ENCODE assay signal across 19 cellular contexts in the genomic region with DNA sequence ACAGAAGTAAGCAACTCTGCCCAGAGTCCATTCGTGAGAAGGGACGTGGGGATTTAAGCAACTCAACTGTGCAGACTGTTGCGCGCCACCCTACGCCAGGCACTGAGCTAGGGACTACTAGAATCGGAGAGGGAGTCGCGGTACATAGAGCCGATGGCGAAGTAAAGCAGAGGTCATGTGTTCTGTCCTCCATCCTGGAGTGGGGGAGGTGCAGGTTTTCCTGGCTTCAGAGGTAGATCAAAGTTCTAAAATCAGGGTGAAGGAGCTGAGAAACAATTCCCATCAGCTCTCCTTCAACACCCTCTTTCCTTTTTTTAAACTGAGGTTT. TPM values are rescaled to one million over a fixed set of nuclear protein-coding genes. Genes with fewer than 3 reads are reported as not detected.
DNase-seq lines count a peak whose midpoint lies in the region; ATAC-seq and TF ChIP-seq lines count a peak whose summit lies in the region.
"Had no signal": no experiment of that assay in that cellular context is flagged by ENCODE, and none has a peak within 500 bp of the region (broad histone marks: within the 10 kb centered on the region; RNA-seq: fewer than 3 reads in every experiment).

No MANE protein-coding gene starts in this region.

- H3K4me1 ChIP-seq in H9 (ENCODE audit: insufficient read depth, low read length) (no peaks in the 10 kb centered on the region), colonic mucosa (no peaks in the 10 kb centered on the region)
- H3K4me1 ChIP-seq: uterus had no signal

- H3K9ac ChIP-seq in H9 (ENCODE audit: extremely low read depth, insufficient read length, low read length) (no peak overlapping the region), colonic mucosa (ENCODE audit: low read depth in 2 of 2, low read length in 2 of 2) (peak overlapping the region in 1 of 2 donors; percentile 23)

- no peak overlapping the region for H3K4ac ChIP-seq in H9 (ENCODE audit: low read depth, low read length)

- H2AFZ ChIP-seq in H9 (ENCODE audit: low read length), result no peak overlapping the region

- WGBS in H9 (ENCODE audit: extremely low coverage, insufficient read length, low lambda C conversion rate), result no CpG with 5 or more reads among the region's 10 CpGs

- H3K9me3 Mint-ChIP-seq in H9 (no peaks in the 10 kb centered on the region), T-cell (no peaks in the 10 kb centered on the region)
- no peaks in the 10 kb centered on the region for H3K9me3 Mint-ChIP-seq in stimulated activated effector memory CD8-positive, alpha-beta T cell treated with anti-CD3 and anti-CD28 coated beads, Interleukin-12 subunit alpha, Interleukin-12 subunit beta, amount 100 ng/mL, for 72 hours
- H3K9me3 Mint-ChIP-seq: activated T-helper 2 cell treated with anti-CD3 and anti-CD28 coated beads, Interferon-gamma antibody, Interleukin-2, Interleukin-4, amounts not matched to agents 10 μg/mL and 5 μg/mL and 100 μg/mL, durations not matched to agents 14 hours and 24 hours and 36 hours; neural crest cell; stimulated activated memory B cell treated with anti-CD40 and anti-IgM and Interleukin-4, amounts not matched to agents 10 μg/mL and 1 μg/mL and 100 μg/mL, for 72 hours; T-helper 1 cell treated with Interleukin-12 subunit alpha and Interleukin-12 subunit beta and Interleukin-4 antibody, amounts not matched to agents 30 μg/mL and 1 μg/mL, for 36 hours had no signal

- no peaks in the 10 kb centered on the region for H4K20me1 ChIP-seq in H9 (ENCODE audit: control insufficient read depth, insufficient read depth, insufficient read length)

- no peak overlapping the region; a peak in 1 of 7 replicates for H3K27ac Mint-ChIP-seq in H9
- no peak overlapping the region for H3K27ac Mint-ChIP-seq in T-cell
- no peak overlapping the region for H3K27ac Mint-ChIP-seq in stimulated activated effector memory CD8-positive, alpha-beta T cell treated with anti-CD3 and anti-CD28 coated beads, Interleukin-12 subunit alpha, Interleukin-12 subunit beta, amount 100 ng/mL, for 72 hours
- H3K27ac Mint-ChIP-seq: activated T-helper 2 cell treated with anti-CD3 and anti-CD28 coated beads, Interferon-gamma antibody, Interleukin-2, Interleukin-4, amounts not matched to agents 10 μg/mL and 5 μg/mL and 100 μg/mL, durations not matched to agents 14 hours and 24 hours and 36 hours; stimulated activated memory B cell treated with anti-CD40 and anti-IgM and Interleukin-4, amounts not matched to agents 10 μg/mL and 1 μg/mL and 100 μg/mL, for 72 hours; T-helper 1 cell treated with Interleukin-12 subunit alpha and Interleukin-12 subunit beta and Interleukin-4 antibody, amounts not matched to agents 30 μg/mL and 1 μg/mL, for 36 hours had no signal

- H4K5ac ChIP-seq in H9 (ENCODE audit: insufficient read length, low read depth, low read length), result no peak overlapping the region

- H4K91ac ChIP-seq in H9 (ENCODE audit: insufficient read length, low read depth, low read length), result no peak overlapping the region

- peak; percentile 40 for DNase-seq in H9
- peak; percentile 25 for DNase-seq in colonic mucosa
- DNase-seq in left lobe of liver (ENCODE audit: low spot score), result peak; percentile 55
- peak; percentile 60 for DNase-seq in retinal pigment epithelial cell (ENCODE audit: low read depth)
- DNase-seq in posterior cingulate gyrus, result no peak
- no peak for DNase-seq in T-cell
- DNase-seq in SHP77 (lab: John Stamatoyannopoulos, UW), result no peak
- no peak for DNase-seq in stimulated activated effector memory CD8-positive, alpha-beta T cell treated with anti-CD3 and anti-CD28 coated beads, Interleukin-12 subunit alpha, Interleukin-12 subunit beta, amount 100 ng/mL, for 72 hours (ENCODE audit: low spot score in 2 of 2)
- DNase-seq: activated CD4-positive, CD25-positive, alpha-beta regulatory T cell; activated CD8-positive, alpha-beta memory T cell treated with anti-CD3 and anti-CD28 coated beads for 24 hours; COR-L47; cortex of kidney; NCI-H1092; uterus had no signal

- no peak overlapping the region for H4K8ac ChIP-seq in H9 (replicated peaks; ENCODE audit: insufficient read length, low read depth, low read length)

- H3K14ac ChIP-seq in H9 (ENCODE audit: insufficient read depth, low read length), result no peak overlapping the region; the same call in 1 of the 2 replicates

- intact Hi-C loops in colonic mucosa (cut with DNase I), result loop anchor here (5.0 to 10.0 kb wide), 2 partner anchors 405 to 528 kb away; no protein-coding TSS in a partner anchor
- intact Hi-C loops in posterior cingulate gyrus (cut with DNase I), result loop anchor here (2.0 kb wide), 1 partner anchor 404 kb away; no protein-coding TSS in a partner anchor

- no peak overlapping the region for H2BK15ac ChIP-seq in H9 (ENCODE audit: low read depth, low read length)

- H3K27me3 ChIP-seq in H9 (ENCODE audit: insufficient read depth, low read length) (no peaks in the 10 kb centered on the region), colonic mucosa (no peaks in the 10 kb centered on the region)
- H3K27me3 ChIP-seq: uterus had no signal

- H2BK12ac ChIP-seq in H9 (ENCODE audit: insufficient read length, low read depth, low read length), result no peak overlapping the region

- H3K9me3 ChIP-seq in H9 (ENCODE audit: control insufficient read depth, low read depth, low read length), result no peaks in the 10 kb centered on the region
- H3K9me3 ChIP-seq in colonic mucosa, result no peaks in the 10 kb centered on the region
- H3K9me3 ChIP-seq: uterus had no signal

- no peak overlapping the region for H2AK5ac ChIP-seq in H9 (ENCODE audit: insufficient read length, low read length)

- CTCF ChIA-PET in T-cell (lab: Charles Lee), result interaction anchor here (1.0 to 1.6 kb wide), 6 partner anchors 8 to 404 kb away, joined by 3 to 16 read pairs (median 5); no protein-coding TSS in a partner anchor

- H2BK120ac ChIP-seq in H9 (ENCODE audit: low read depth, low read length, poor library complexity, severe bottlenecking), result no peak overlapping the region

- no peak overlapping the region for H2BK5ac ChIP-seq in H9 (ENCODE audit: insufficient read length, low read length)

- POLR2A ChIA-PET in T-cell (lab: Charles Lee), result no interaction called here

- H3K36me3 ChIP-seq in colonic mucosa, result no peaks in the 10 kb centered on the region
- H3K36me3 ChIP-seq: uterus had no signal

- no peak overlapping the region for H3K56ac ChIP-seq in H9 (ENCODE audit: insufficient read length, low read depth, low read length)

- no peak overlapping the region for H3K23ac ChIP-seq in H9 (ENCODE audit: insufficient read length, low read depth, low read length)

- H3K4me3 Mint-ChIP-seq in H9 (no peak overlapping the region), T-cell (peak overlapping the region in 1 of 3 donors; percentile 16)
- H3K4me3 Mint-ChIP-seq in stimulated activated effector memory CD8-positive, alpha-beta T cell treated with anti-CD3 and anti-CD28 coated beads, Interleukin-12 subunit alpha, Interleukin-12 subunit beta, amount 100 ng/mL, for 72 hours, result no peak overlapping the region
- H3K4me3 Mint-ChIP-seq: neural crest cell; stimulated activated memory B cell treated with anti-CD40 and anti-IgM and Interleukin-4, amounts not matched to agents 10 μg/mL and 1 μg/mL and 100 μg/mL, for 72 hours; T-helper 1 cell treated with Interleukin-12 subunit alpha and Interleukin-12 subunit beta and Interleukin-4 antibody, amounts not matched to agents 30 μg/mL and 1 μg/mL, for 36 hours had no signal

- no peak overlapping the region for H3K18ac ChIP-seq in H9 (ENCODE audit: insufficient read length, low read depth, low read length)

- no peak overlapping the region for H2BK20ac ChIP-seq in H9 (ENCODE audit: low read depth, low read length, poor library complexity, severe bottlenecking)

- H3T11ph ChIP-seq in H9 (ENCODE audit: low read length), result no peak overlapping the region

- H3K4me3 ChIP-seq in colonic mucosa, result peak overlapping the region; percentile 9
- peak overlapping the region; percentile 40 for H3K4me3 ChIP-seq in retinal pigment epithelial cell (ENCODE audit: low read length)
- H3K4me3 ChIP-seq: lung, uterus had no signal

- no peak for TF ChIP-seq CTCF in H9 (conservative IDR thresholded peaks at IDR 0.05)
- no peak for TF ChIP-seq CTCF in colonic mucosa (IDR thresholded peaks at IDR 0.05)
- no peak for TF ChIP-seq CTCF in retinal pigment epithelial cell (conservative IDR thresholded peaks at IDR 0.05; ENCODE audit: low read depth, low read length)

- no peaks in the 10 kb centered on the region for H3K79me2 ChIP-seq in H9 (ENCODE audit: insufficient read depth, low read length)

- ATAC-seq in left lobe of liver (peak; percentile 83), T-cell (replicated peaks in 1 of 4) (no peak)
- ATAC-seq in stimulated activated effector memory CD8-positive, alpha-beta T cell treated with anti-CD3 and anti-CD28 coated beads, Interleukin-12 subunit alpha, Interleukin-12 subunit beta, amount 100 ng/mL, for 72 hours, result no peak
- ATAC-seq: stimulated activated memory B cell treated with anti-CD40 and anti-IgM and Interleukin-4, amounts not matched to agents 10 μg/mL and 1 μg/mL and 100 μg/mL, for 72 hours had no signal

- peaks cover 3% of the 10 kb centered on the region for H3K27me3 Mint-ChIP-seq in H9 (ENCODE audit: low read depth)
- no peaks in the 10 kb centered on the region for H3K27me3 Mint-ChIP-seq in T-cell
- H3K27me3 Mint-ChIP-seq: stimulated activated memory B cell treated with anti-CD40 and anti-IgM and Interleukin-4, amounts not matched to agents 10 μg/mL and 1 μg/mL and 100 μg/mL, for 72 hours had no signal

- H3K36me3 Mint-ChIP-seq in H9 (ENCODE audit: insufficient read depth in 1 of 3, low read depth in 3 of 3) (no peaks in the 10 kb centered on the region; a peak in 1 of 7 replicates), T-cell (peaks cover 13% of the 10 kb centered on the region)
- H3K36me3 Mint-ChIP-seq in stimulated activated effector memory CD8-positive, alpha-beta T cell treated with anti-CD3 and anti-CD28 coated beads, Interleukin-12 subunit alpha, Interleukin-12 subunit beta, amount 100 ng/mL, for 72 hours, result no peaks in the 10 kb centered on the region

- no peaks in the 10 kb centered on the region for H3K79me1 ChIP-seq in H9 (ENCODE audit: insufficient read depth, low read depth, low read length, poor library complexity, severe bottlenecking)

- peaks cover 8 to 13% of the 10 kb centered on the region in 2 experiments; a peak in 3 of 4 replicates for H3K4me1 Mint-ChIP-seq in H9
- H3K4me1 Mint-ChIP-seq in T-cell, result peaks cover 0 to 5% (median 0%) of the 10 kb centered on the region in 3 donors
- no peaks in the 10 kb centered on the region for H3K4me1 Mint-ChIP-seq in stimulated activated effector memory CD8-positive, alpha-beta T cell treated with anti-CD3 and anti-CD28 coated beads, Interleukin-12 subunit alpha, Interleukin-12 subunit beta, amount 100 ng/mL, for 72 hours
- H3K4me1 Mint-ChIP-seq: neural crest cell; stimulated activated memory B cell treated with anti-CD40 and anti-IgM and Interleukin-4, amounts not matched to agents 10 μg/mL and 1 μg/mL and 100 μg/mL, for 72 hours had no signal

- no peak overlapping the region for H3K27ac ChIP-seq in H9 (ENCODE audit: insufficient read length, low read depth, low read length)
- no peak overlapping the region for H3K27ac ChIP-seq in colonic mucosa

- no peaks in the 10 kb centered on the region for H3K23me2 ChIP-seq in H9 (ENCODE audit: insufficient read length, low read depth, low read length, poor library complexity, severe bottlenecking)

- peak overlapping the region; percentile 38 for H3K4me2 ChIP-seq in H9 (ENCODE audit: insufficient read depth, insufficient read length, low read length)

RNA-seq across cellular contexts. Expression of a gene that starts 23.2 kb away (rescaled TPM):
- total RNA-seq in H9 (2021) (6.1 and 6.3 TPM in 2 replicates), colonic mucosa (10 to 100 TPM; 13.4 TPM), left lobe of liver (2.9 TPM), T-cell (1 to 10 TPM; 4.8 to 6.0 (median 5.3) TPM)

Comparison
In these comparisons a context has a peak if more than half of its experiments do, and no peak if none do; other contexts are left out.
1. DNase-seq: peak in H9 (single experiment), colonic mucosa (single experiment), left lobe of liver (single experiment) and retinal pigment epithelial cell (single experiment); none in posterior cingulate gyrus (0 of 10), T-cell (0 of 34), SHP77 (0 of 2) and stimulated activated effector memory CD8-positive, alpha-beta T cell treated with anti-CD3 and anti-CD28 coated beads, Interleukin-12 subunit alpha, Interleukin-12 subunit beta, amount 100 ng/mL, for 72 hours (0 of 2).